ENCODE assay signal across 1 cellular context in the genomic region with DNA sequence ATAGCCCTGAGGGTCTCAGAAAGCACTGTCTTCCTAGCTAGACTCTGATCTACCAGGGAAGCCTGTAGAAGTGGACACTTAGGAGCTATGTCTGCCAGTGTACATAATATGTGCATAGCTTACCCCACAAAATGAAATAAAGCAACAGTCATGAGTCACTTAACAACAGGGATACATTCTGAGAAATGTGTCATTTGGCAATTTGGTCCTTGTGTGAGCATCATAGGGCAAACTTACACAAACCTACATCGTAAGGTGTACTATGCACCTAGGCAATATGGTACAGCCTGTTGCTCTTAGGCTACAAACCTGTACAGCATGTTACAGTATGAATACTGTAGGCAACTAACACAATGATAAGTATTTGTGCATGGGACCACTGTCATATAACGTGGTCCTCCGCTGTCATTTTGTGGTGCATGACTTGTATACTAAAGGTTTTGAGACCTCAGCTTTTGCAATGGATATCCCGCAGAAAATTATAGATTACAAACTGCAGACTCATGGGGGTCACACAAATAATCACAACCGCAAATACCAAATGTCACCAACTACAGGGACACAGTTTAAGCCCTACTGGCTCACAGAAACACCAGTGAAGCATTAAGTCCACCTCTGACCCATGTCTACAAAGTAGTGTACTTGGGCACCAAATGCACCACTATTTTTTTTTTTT.
TF ChIP-seq lines count a peak whose summit lies in the region.

No MANE protein-coding gene starts in this region.

TF ChIP-seq in HepG2, 621 proteins besides CTCF, POLR2A, EP300 and RAD21:
- TF ChIP-seq, protein P1, sequence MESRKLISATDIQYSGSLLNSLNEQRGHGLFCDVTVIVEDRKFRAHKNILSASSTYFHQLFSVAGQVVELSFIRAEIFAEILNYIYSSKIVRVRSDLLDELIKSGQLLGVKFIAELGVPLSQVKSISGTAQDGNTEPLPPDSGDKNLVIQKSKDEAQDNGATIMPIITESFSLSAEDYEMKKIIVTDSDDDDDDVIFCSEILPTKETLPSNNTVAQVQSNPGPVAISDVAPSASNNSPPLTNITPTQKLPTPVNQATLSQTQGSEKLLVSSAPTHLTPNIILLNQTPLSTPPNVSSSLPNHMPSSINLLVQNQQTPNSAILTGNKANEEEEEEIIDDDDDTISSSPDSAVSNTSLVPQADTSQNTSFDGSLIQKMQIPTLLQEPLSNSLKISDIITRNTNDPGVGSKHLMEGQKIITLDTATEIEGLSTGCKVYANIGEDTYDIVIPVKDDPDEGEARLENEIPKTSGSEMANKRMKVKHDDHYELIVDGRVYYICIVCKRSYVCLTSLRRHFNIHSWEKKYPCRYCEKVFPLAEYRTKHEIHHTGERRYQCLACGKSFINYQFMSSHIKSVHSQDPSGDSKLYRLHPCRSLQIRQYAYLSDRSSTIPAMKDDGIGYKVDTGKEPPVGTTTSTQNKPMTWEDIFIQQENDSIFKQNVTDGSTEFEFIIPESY (CRISPR knock-in tag; IDR thresholded peaks at IDR 0.05): no peak
- TF ChIP-seq FOXJ3 (CRISPR knock-in tag; IDR thresholded peaks at IDR 0.05; ENCODE audit: borderline replicate concordance) (no peak), ZEB1 (IDR thresholded peaks at IDR 0.05; ENCODE audit: insufficient replicate concordance, low read depth) (peak; percentile 20), ZNF776 (CRISPR knock-in tag; IDR thresholded peaks at IDR 0.05) (no peak)
- TF ChIP-seq, protein P2, sequence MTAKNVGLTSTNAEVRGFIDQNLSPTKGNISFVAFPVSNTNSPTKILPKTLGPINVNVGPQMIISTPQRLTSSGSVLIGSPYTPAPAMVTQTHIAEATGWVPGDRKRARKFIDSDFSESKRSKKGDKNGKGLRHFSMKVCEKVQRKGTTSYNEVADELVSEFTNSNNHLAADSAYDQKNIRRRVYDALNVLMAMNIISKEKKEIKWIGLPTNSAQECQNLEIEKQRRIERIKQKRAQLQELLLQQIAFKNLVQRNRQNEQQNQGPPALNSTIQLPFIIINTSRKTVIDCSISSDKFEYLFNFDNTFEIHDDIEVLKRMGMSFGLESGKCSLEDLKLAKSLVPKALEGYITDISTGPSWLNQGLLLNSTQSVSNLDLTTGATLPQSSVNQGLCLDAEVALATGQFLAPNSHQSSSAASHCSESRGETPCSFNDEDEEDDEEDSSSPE (CRISPR knock-in tag; IDR thresholded peaks at IDR 0.05): no peak
